8 cellular contexts compared by ENCODE assay signal in genomic region chr11:118690553-118691304, GRCh38. TPM values are rescaled to one million over a fixed set of nuclear protein-coding genes. Genes with fewer than 3 reads are reported as not detected.
DNase-seq lines count a peak whose midpoint lies in the region; ATAC-seq and TF ChIP-seq lines count a peak whose summit lies in the region.

No MANE protein-coding gene starts in this region.

- no peaks in the 10 kb centered on the region for H3K9me3 ChIP-seq in iPS-15b (ENCODE audit: control insufficient read depth, insufficient read depth, low read length)

- H3K36me3 ChIP-seq in GM23338 (ENCODE audit: insufficient read depth) (no peaks in the 10 kb centered on the region), iPS-15b (ENCODE audit: control insufficient read depth, insufficient read depth, low read length) (no peaks in the 10 kb centered on the region)

- POLR2A ChIA-PET in T-cell (lab: Charles Lee): no interaction called here

- peak overlapping the region; percentile 50; the same call in 1 of the 2 replicates for H3K27ac ChIP-seq in GM23338 (ENCODE audit: low read depth)
- peak overlapping the region in 13 of 21 experiments; percentile 9 to 76 (median 46) for H3K27ac ChIP-seq in skin epidermis
- H3K27ac ChIP-seq in foreskin keratinocyte: no peak overlapping the region

- peaks cover 14% of the 10 kb centered on the region; the same call in 1 of the 2 replicates for H3K4me1 ChIP-seq in GM23338 (ENCODE audit: insufficient read depth)
- H3K4me1 ChIP-seq in iPS-15b (ENCODE audit: control insufficient read depth, insufficient read depth, low read length): peaks cover 2% of the 10 kb centered on the region
- H3K4me1 ChIP-seq in foreskin keratinocyte: peaks cover 10% of the 10 kb centered on the region

- no peak for DNase-seq in GM23338 (ENCODE audit: low spot score)
- DNase-seq in T-cell: peak in 2 of 34 experiments; percentile 4 to 5
- DNase-seq in activated gamma-delta T cell (lab: John Stamatoyannopoulos, UW): no peak
- no peak for DNase-seq in DMS53 (lab: John Stamatoyannopoulos, UW)
- no peak for DNase-seq in foreskin keratinocyte

- H3K9me2 ChIP-seq in GM23338 (ENCODE audit: insufficient read depth): no peaks in the 10 kb centered on the region

- H3K27ac Mint-ChIP-seq in GM23338 (peak overlapping the region; percentile 84), T-cell (peak overlapping the region; percentile 75)

- TF ChIP-seq CTCF in GM23338 (conservative IDR thresholded peaks at IDR 0.05; ENCODE audit: low read depth in 2 of 2) (no peak), foreskin keratinocyte (conservative IDR thresholded peaks at IDR 0.05) (no peak)

- H3K36me3 Mint-ChIP-seq in GM23338 (ENCODE audit: low read depth) (no peaks in the 10 kb centered on the region), T-cell (no peaks in the 10 kb centered on the region)

- H3K27me3 Mint-ChIP-seq in GM23338 (ENCODE audit: insufficient read depth, low read depth, poor library complexity) (peaks cover 11% of the 10 kb centered on the region), T-cell (peaks cover 0 to 2% of the 10 kb centered on the region in 2 donors)

- H3K4me3 Mint-ChIP-seq in GM23338 (peak overlapping the region; percentile 34; the same call in 1 of the 3 replicates), T-cell (peak overlapping the region in 2 of 3 donors; percentile 9 to 75)

- peaks cover 24% of the 10 kb centered on the region for H3K4me1 Mint-ChIP-seq in GM23338
- H3K4me1 Mint-ChIP-seq in T-cell: peaks cover 51 to 65% (median 62%) of the 10 kb centered on the region in 3 donors

- ATAC-seq in GM23338 (peak; percentile 12), T-cell (replicated peaks in 1 of 4) (peak in 1 of 4 experiments; percentile 5), HG03045 (IDR thresholded peaks at IDR 0.05; ENCODE audit: unreplicated experiment) (no peak), foreskin keratinocyte (no peak)

- H4K20me1 ChIP-seq in GM23338 (replicated peaks; ENCODE audit: insufficient read depth): no peaks in the 10 kb centered on the region

- CTCF ChIA-PET in T-cell (lab: Charles Lee): interaction anchor here in 1 of 2 donors (0.7 to 1.6 kb wide), 5 partner anchors 8 to 179 kb away, joined by 3 to 12 read pairs (median 6); no protein-coding TSS in a partner anchor

- H3K9ac ChIP-seq in iPS-15b (ENCODE audit: low read depth, low read length): peak overlapping the region; percentile 16

- peak overlapping the region; percentile 35; the same call in 1 of the 2 replicates for H3K4me2 ChIP-seq in GM23338

- H3K4me3 ChIP-seq in GM23338 (no peak overlapping the region), iPS-15b (ENCODE audit: low read depth, low read length) (no peak overlapping the region), skin epidermis (peak overlapping the region in 1 of 7 experiments; percentile 37)

- H2AFZ ChIP-seq in GM23338: no peak overlapping the region

- no peaks in the 10 kb centered on the region for H3K27me3 ChIP-seq in GM23338 (ENCODE audit: insufficient read depth)
- no peaks in the 10 kb centered on the region for H3K27me3 ChIP-seq in iPS-15b (ENCODE audit: control insufficient read depth, insufficient read depth, low read length)
- H3K27me3 ChIP-seq in foreskin keratinocyte: no peaks in the 10 kb centered on the region

- 0 out of 2 replicates have a peak, but pooled peaks cover 3% of the 10 kb centered on the region for H3F3A ChIP-seq in GM23338 (replicated peaks; ENCODE audit: low read depth)

- H3K79me2 ChIP-seq in GM23338 (replicated peaks; ENCODE audit: insufficient read depth): no peaks in the 10 kb centered on the region

- no peaks in the 10 kb centered on the region for H3K9me3 Mint-ChIP-seq in GM23338
- H3K9me3 Mint-ChIP-seq in T-cell: no peaks in the 10 kb centered on the region

TF ChIP-seq in GM23338, 12 proteins besides CTCF, POLR2A, EP300 and RAD21 (continues in another document):
- TF ChIP-seq EZH2phosphoT487 (IDR thresholded peaks at IDR 0.05; ENCODE audit: unreplicated experiment) (no peak), REST (IDR thresholded peaks at IDR 0.05; ENCODE audit: unreplicated experiment) (no peak), JUNB (IDR thresholded peaks at IDR 0.05; ENCODE audit: unreplicated experiment) (no peak), ZNF114 (CRISPR knock-in tag; IDR thresholded peaks at IDR 0.05) (no peak)
- TF ChIP-seq, protein P1, sequence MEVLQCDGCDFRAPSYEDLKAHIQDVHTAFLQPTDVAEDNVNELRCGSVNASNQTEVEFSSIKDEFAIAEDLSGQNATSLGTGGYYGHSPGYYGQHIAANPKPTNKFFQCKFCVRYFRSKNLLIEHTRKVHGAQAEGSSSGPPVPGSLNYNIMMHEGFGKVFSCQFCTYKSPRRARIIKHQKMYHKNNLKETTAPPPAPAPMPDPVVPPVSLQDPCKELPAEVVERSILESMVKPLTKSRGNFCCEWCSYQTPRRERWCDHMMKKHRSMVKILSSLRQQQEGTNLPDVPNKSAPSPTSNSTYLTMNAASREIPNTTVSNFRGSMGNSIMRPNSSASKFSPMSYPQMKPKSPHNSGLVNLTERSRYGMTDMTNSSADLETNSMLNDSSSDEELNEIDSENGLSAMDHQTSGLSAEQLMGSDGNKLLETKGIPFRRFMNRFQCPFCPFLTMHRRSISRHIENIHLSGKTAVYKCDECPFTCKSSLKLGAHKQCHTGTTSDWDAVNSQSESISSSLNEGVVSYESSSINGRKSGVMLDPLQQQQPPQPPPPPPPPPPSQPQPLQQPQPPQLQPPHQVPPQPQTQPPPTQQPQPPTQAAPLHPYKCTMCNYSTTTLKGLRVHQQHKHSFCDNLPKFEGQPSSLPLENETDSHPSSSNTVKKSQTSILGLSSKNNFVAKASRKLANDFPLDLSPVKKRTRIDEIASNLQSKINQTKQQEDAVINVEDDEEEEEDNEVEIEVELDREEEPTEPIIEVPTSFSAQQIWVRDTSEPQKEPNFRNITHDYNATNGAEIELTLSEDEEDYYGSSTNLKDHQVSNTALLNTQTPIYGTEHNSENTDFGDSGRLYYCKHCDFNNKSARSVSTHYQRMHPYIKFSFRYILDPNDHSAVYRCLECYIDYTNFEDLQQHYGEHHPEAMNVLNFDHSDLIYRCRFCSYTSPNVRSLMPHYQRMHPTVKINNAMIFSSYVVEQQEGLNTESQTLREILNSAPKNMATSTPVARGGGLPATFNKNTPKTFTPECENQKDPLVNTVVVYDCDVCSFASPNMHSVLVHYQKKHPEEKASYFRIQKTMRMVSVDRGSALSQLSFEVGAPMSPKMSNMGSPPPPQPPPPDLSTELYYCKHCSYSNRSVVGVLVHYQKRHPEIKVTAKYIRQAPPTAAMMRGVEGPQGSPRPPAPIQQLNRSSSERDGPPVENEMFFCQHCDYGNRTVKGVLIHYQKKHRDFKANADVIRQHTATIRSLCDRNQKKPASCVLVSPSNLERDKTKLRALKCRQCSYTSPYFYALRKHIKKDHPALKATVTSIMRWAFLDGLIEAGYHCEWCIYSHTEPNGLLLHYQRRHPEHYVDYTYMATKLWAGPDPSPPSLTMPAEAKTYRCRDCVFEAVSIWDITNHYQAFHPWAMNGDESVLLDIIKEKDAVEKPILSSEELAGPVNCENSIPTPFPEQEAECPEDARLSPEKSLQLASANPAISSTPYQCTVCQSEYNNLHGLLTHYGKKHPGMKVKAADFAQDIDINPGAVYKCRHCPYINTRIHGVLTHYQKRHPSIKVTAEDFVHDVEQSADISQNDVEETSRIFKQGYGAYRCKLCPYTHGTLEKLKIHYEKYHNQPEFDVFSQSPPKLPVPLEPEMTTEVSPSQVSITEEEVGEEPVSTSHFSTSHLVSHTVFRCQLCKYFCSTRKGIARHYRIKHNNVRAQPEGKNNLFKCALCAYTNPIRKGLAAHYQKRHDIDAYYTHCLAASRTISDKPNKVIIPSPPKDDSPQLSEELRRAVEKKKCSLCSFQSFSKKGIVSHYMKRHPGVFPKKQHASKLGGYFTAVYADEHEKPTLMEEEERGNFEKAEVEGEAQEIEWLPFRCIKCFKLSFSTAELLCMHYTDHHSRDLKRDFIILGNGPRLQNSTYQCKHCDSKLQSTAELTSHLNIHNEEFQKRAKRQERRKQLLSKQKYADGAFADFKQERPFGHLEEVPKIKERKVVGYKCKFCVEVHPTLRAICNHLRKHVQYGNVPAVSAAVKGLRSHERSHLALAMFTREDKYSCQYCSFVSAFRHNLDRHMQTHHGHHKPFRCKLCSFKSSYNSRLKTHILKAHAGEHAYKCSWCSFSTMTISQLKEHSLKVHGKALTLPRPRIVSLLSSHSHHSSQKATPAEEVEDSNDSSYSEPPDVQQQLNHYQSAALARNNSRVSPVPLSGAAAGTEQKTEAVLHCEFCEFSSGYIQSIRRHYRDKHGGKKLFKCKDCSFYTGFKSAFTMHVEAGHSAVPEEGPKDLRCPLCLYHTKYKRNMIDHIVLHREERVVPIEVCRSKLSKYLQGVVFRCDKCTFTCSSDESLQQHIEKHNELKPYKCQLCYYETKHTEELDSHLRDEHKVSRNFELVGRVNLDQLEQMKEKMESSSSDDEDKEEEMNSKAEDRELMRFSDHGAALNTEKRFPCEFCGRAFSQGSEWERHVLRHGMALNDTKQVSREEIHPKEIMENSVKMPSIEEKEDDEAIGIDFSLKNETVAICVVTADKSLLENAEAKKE (CRISPR knock-in tag; IDR thresholded peaks at IDR 0.05): no peak

RNA-seq across cellular contexts. Expression of gene TREH, which starts 11.3 kb away (rescaled TPM):
- total RNA-seq in GM23338 (2014; rRNA removed; shearing (Covaris generic)): not detected in 2 replicates
- polyA plus RNA-seq in GM23338 (2016; fragmentation: Nextera tagmentation; extraction: Ambion mirVana): 0.24 and 0.36 TPM in 2 replicates
- total RNA-seq in T-cell: not detected
- total RNA-seq in foreskin keratinocyte: not detected in 2 replicates
- 0.07 and 0.09 TPM in 2 replicates for polyA plus RNA-seq in foreskin keratinocyte
